In genomic region chr18:25351773-25352628, GRCh38 we compare ENCODE assay signal across 8 cellular contexts. TPM values are rescaled to one million over a fixed set of nuclear protein-coding genes. Genes with fewer than 3 reads are reported as not detected.
DNase-seq lines count a peak whose midpoint lies in the region; ATAC-seq lines count a peak whose summit lies in the region.

TSS of gene ZNF521 (minus strand) at chr18:25352166. CDS start at chr18:25350946, 1,220 bp downstream.

- DNase-seq in AG08395 (ENCODE audit: low spot score), result peak; percentile 86
- DNase-seq in NCI-H446 (lab: John Stamatoyannopoulos, UW), result peak; percentile 78 to 91
- peak; percentile 49 for DNase-seq in activated CD4-positive, alpha-beta T cell treated with anti-CD3 and anti-CD28 coated beads for 48 hours
- DNase-seq in dermis microvascular lymphatic vessel endothelial cell (ENCODE audit: low read depth in 2 of 2), result peak; percentile 91 to 97
- peak; percentile 97 for DNase-seq in left kidney (ENCODE audit: low read depth, low spot score)
- DNase-seq in stimulated activated CD4-positive, alpha-beta T cell treated with anti-CD3 and anti-CD28 coated beads, Interleukin-15, amount 100 ng/mL, for 48 hours (ENCODE audit: low read depth in 2 of 2), result peak; percentile 6 to 15

- ATAC-seq in GM18868 (IDR thresholded peaks at IDR 0.05; ENCODE audit: unreplicated experiment) (peak; percentile 81), HG03175 (IDR thresholded peaks at IDR 0.05; ENCODE audit: unreplicated experiment) (peak; percentile 74)

RNA-seq across cellular contexts. Expression of gene ZNF521, which starts in this region (rescaled TPM):
- total RNA-seq in dermis microvascular lymphatic vessel endothelial cell, result 66.4 and 151 TPM in 2 replicates

Comparison
In these comparisons a context has a peak if more than half of its experiments do, and no peak if none do; other contexts are left out.
1. Peak in every context shown above with its lines: DNase-seq and ATAC-seq.
2. DNase-seq: peak in every context shown above with its lines; median percentile 97 in left kidney; 94 in dermis microvascular lymphatic vessel endothelial cell; 86 in AG08395; 84 in NCI-H446; 49 in activated CD4-positive, alpha-beta T cell treated with anti-CD3 and anti-CD28 coated beads for 48 hours; 10 in stimulated activated CD4-positive, alpha-beta T cell treated with anti-CD3 and anti-CD28 coated beads, Interleukin-15, amount 100 ng/mL, for 48 hours.